In genomic region chr3:60497922-60498321, GRCh38 we compare ENCODE assay signal across 18 cellular contexts.
DNase-seq lines count a peak whose midpoint lies in the region; ATAC-seq and TF ChIP-seq lines count a peak whose summit lies in the region.
"Had no signal": no experiment of that assay in that cellular context is flagged by ENCODE, and none has a peak within 500 bp of the region (broad histone marks: within the 10 kb centered on the region; RNA-seq: fewer than 3 reads in every experiment).

No MANE protein-coding gene starts in this region.

- ATAC-seq in GM21381 (IDR thresholded peaks at IDR 0.05; ENCODE audit: unreplicated experiment) (no peak), HG03045 (IDR thresholded peaks at IDR 0.05; ENCODE audit: unreplicated experiment) (no peak)
- ATAC-seq: body of pancreas, right lobe of liver, T-cell, upper lobe of right lung had no signal

- H3K36me3 Mint-ChIP-seq in mesothelial cell of epicardium, result no peaks in the 10 kb centered on the region

- no peak for TF ChIP-seq CTCF in mesothelial cell of epicardium (IDR thresholded peaks at IDR 0.05; ENCODE audit: unreplicated experiment)

- peaks cover 13% of the 10 kb centered on the region for H3K4me1 Mint-ChIP-seq in mesothelial cell of epicardium
- H3K4me1 Mint-ChIP-seq: B cell, T-cell had no signal

- peaks cover 18% of the 10 kb centered on the region for H3K9me3 Mint-ChIP-seq in mesothelial cell of epicardium
- H3K9me3 Mint-ChIP-seq: activated T-helper 2 cell treated with anti-CD3 and anti-CD28 coated beads, Interferon-gamma antibody, Interleukin-2, Interleukin-4, amounts not matched to agents 10 μg/mL and 5 μg/mL and 100 μg/mL, durations not matched to agents 14 hours and 24 hours and 36 hours; nephron had no signal

- DNase-seq in NCI-H1417 (lab: John Stamatoyannopoulos, UW) (peak in 2 of 3 experiments; percentile 54 to 75), NCI-H1417 treated with DMSO at 0.1 percent for 48 hours (lab: John Stamatoyannopoulos, UW) (no peak), NCI-H1694 treated with DMSO at 0.1 percent for 48 hours (lab: John Stamatoyannopoulos, UW) (peak; percentile 32), NCI-H774 (lab: John Stamatoyannopoulos, UW) (peak; percentile 54), mesothelial cell of epicardium (ENCODE audit: low spot score in 2 of 2, unreplicated experiment in 2 of 2) (no peak), activated gamma-delta T cell treated with Interleukin-2 at 50 U/mL for 16 hours (no peak)
- DNase-seq: activated CD4-positive, alpha-beta T cell treated with anti-CD3 and anti-CD28 coated beads for 4 hours; midbrain; right lobe of liver; stimulated activated CD4-positive, alpha-beta T cell treated with anti-CD3 and anti-CD28 coated beads, Interleukin-15, amount 100 ng/mL, for 24 hours; T-cell; upper lobe of right lung had no signal

- H3K27ac Mint-ChIP-seq in mesothelial cell of epicardium, result peak overlapping the region; percentile 30
- H3K27ac Mint-ChIP-seq: activated T-helper 2 cell treated with anti-CD3 and anti-CD28 coated beads, Interferon-gamma antibody, Interleukin-2, Interleukin-4, amounts not matched to agents 10 μg/mL and 5 μg/mL and 100 μg/mL, durations not matched to agents 14 hours and 24 hours and 36 hours; B cell; nephron; T-cell had no signal

- H3K27me3 Mint-ChIP-seq in mesothelial cell of epicardium (ENCODE audit: low read depth), result no peaks in the 10 kb centered on the region
- H3K27me3 Mint-ChIP-seq: B cell had no signal

- no peak overlapping the region for H3K4me3 Mint-ChIP-seq in mesothelial cell of epicardium
- H3K4me3 Mint-ChIP-seq: B cell, nephron, T-cell had no signal

Comparison
In these comparisons a context has a peak if more than half of its experiments do, and no peak if none do; other contexts are left out.
1. DNase-seq: peak in NCI-H1417 (2 of 3), NCI-H1694 treated with DMSO at 0.1 percent for 48 hours (single experiment) and NCI-H774 (single experiment); none in NCI-H1417 treated with DMSO at 0.1 percent for 48 hours (single experiment), mesothelial cell of epicardium (0 of 2) and activated gamma-delta T cell treated with Interleukin-2 at 50 U/mL for 16 hours (single experiment).